ENCODE assay signal across 10 cellular contexts in the genomic region with DNA sequence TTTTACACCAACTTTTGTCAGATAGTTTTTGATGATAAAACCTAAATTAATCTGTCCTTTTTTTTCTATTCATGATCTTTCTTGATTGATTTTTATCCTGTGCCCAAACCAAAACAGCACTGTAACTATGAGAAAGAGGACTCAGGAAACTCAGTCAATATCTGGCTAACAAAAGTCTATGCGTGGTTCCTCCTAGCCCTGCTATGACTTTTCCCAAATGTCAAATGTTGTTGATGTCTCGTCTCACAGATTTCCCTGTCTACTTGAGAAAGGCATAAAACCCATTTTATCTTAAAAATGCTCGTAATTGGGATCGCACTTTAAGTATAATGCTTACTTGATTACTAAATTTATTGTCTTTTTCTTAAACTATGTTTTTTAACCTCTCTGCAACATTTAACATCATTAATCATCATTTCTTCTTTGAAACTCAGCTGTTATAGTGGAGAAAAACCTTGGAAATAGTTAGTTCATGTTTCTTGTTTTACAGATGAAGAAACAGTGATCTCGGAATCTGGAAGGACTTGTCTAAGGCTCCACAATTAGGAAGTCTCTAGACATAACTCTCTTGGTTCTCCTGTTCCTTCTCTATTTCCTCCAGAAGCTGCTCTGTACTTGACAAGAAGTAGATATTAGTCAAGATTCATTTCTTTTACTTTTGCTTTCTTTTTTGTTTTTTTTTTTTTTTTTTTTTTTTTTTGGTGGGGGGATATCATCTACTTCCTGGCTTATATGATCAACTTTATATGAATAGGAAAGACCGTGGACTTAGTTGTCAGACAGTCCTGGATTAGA. TPM values are rescaled to one million over a fixed set of nuclear protein-coding genes. Genes with fewer than 3 reads are reported as not detected.
DNase-seq lines count a peak whose midpoint lies in the region; ATAC-seq and TF ChIP-seq lines count a peak whose summit lies in the region.
"Had no signal": no experiment of that assay in that cellular context is flagged by ENCODE, and none has a peak within 500 bp of the region (broad histone marks: within the 10 kb centered on the region; RNA-seq: fewer than 3 reads in every experiment).

No MANE protein-coding gene starts in this region.

- H4K20me1 ChIP-seq in mammary epithelial cell (ENCODE audit: insufficient read depth, low read length) = no peaks in the 10 kb centered on the region

- H3K9ac ChIP-seq in mammary epithelial cell (ENCODE audit: insufficient read depth, low read length) = no peak overlapping the region

- H3K27ac Mint-ChIP-seq in activated CD8-positive, alpha-beta T cell treated with anti-CD3 and anti-CD28 coated beads for 36 hours = peak overlapping the region; percentile 97

- no peak for TF ChIP-seq CTCF in activated CD8-positive, alpha-beta T cell treated with anti-CD3 and anti-CD28 coated beads for 36 hours (IDR thresholded peaks at IDR 0.05)
- TF ChIP-seq CTCF in neutrophil (IDR thresholded peaks at IDR 0.05) = no peak
- TF ChIP-seq CTCF in mammary epithelial cell (conservative IDR thresholded peaks at IDR 0.05 in 1 of 2, IDR thresholded peaks at IDR 0.05 in 1 of 2; ENCODE audit: extremely low read depth in 1 of 2, insufficient read depth in 1 of 2, low read depth in 1 of 2, low read length in 2 of 2) = no peak
- no peak for TF ChIP-seq CTCF in brain microvascular endothelial cell (IDR thresholded peaks at IDR 0.05; ENCODE audit: low read depth, low read length, missing control alignments)

- H3K4me3 ChIP-seq in neutrophil (ENCODE audit: low read depth in 1 of 2, low read length in 1 of 2) = no peak overlapping the region
- no peak overlapping the region for H3K4me3 ChIP-seq in mammary epithelial cell (replicated peaks in 1 of 3; ENCODE audit: insufficient read depth in 1 of 3, low read depth in 2 of 3, low read length in 3 of 3)
- H3K4me3 ChIP-seq in brain microvascular endothelial cell (ENCODE audit: low read depth, low read length) = no peak overlapping the region
- H3K4me3 ChIP-seq: stomach had no signal

- BruUV-seq in mammary epithelial cell (replicated peaks; lab: Mats Ljungman, UMichigan) = no TSS peak

- H3K27ac ChIP-seq in neutrophil = peak overlapping the region; percentile 71
- H3K27ac ChIP-seq in mammary epithelial cell (ENCODE audit: insufficient read depth, low read depth, low read length) = no peak overlapping the region
- no peak overlapping the region for H3K27ac ChIP-seq in brain microvascular endothelial cell

- H3K79me2 ChIP-seq in mammary epithelial cell (ENCODE audit: insufficient read depth, low read length) = no peaks in the 10 kb centered on the region

- H3K36me3 ChIP-seq in neutrophil (no peaks in the 10 kb centered on the region), mammary epithelial cell (ENCODE audit: insufficient read depth, low read length) (no peaks in the 10 kb centered on the region), brain microvascular endothelial cell (replicated peaks) (no peaks in the 10 kb centered on the region)
- H3K36me3 ChIP-seq: stomach had no signal

- no peak for DNase-seq in activated CD8-positive, alpha-beta T cell treated with anti-CD3 and anti-CD28 coated beads for 36 hours
- no peak for DNase-seq in mammary epithelial cell
- no peak for DNase-seq in brain microvascular endothelial cell
- no peak for DNase-seq in NCI-H146 (lab: John Stamatoyannopoulos, UW)
- DNase-seq: dermis blood vessel endothelial cell, stomach had no signal

- no peak overlapping the region for H2AFZ ChIP-seq in mammary epithelial cell (ENCODE audit: low read depth, low read length)

- dilution Hi-C loops in mammary epithelial cell (cut with HindIII; ENCODE audit: low sequenced_read_pairs) = no loop called here

- H3K36me3 Mint-ChIP-seq in activated CD8-positive, alpha-beta T cell treated with anti-CD3 and anti-CD28 coated beads for 36 hours (ENCODE audit: low read depth) = peaks cover 19% of the 10 kb centered on the region

- intact Hi-C loops in activated CD8-positive, alpha-beta T cell treated with anti-CD3 and anti-CD28 coated beads for 36 hours (cut with micrococcal nuclease) = loop anchor here (5.0 kb wide), 1 partner anchor 55 kb away; no protein-coding TSS in a partner anchor
- intact Hi-C loops in mammary epithelial cell (cut with micrococcal nuclease) = no loop called here

- H3K27me3 ChIP-seq in neutrophil (no peaks in the 10 kb centered on the region), mammary epithelial cell (ENCODE audit: insufficient read depth, low read length) (no peaks in the 10 kb centered on the region), brain microvascular endothelial cell (replicated peaks) (no peaks in the 10 kb centered on the region)
- H3K27me3 ChIP-seq: stomach had no signal

- CTCF ChIA-PET in activated CD8-positive, alpha-beta T cell treated with anti-CD3 and anti-CD28 coated beads for 36 hours (lab: Charles Lee) = interaction anchor here (1.3 kb wide), 1 partner anchor 69 kb away, joined by 3 read pairs; no protein-coding TSS in a partner anchor
- CTCF ChIA-PET in mammary epithelial cell (lab: Charles Lee; ENCODE audit: low non-redundant PET) = no interaction called here

- H3K9me3 ChIP-seq in neutrophil (no peaks in the 10 kb centered on the region), mammary epithelial cell (replicated peaks; ENCODE audit: insufficient read depth, low read length) (no peaks in the 10 kb centered on the region)
- H3K9me3 ChIP-seq: stomach had no signal

- in situ Hi-C loops in mammary epithelial cell (cut with MboI; ENCODE audit: low sequenced_read_pairs in 2 of 2) (no loop called here), brain microvascular endothelial cell (cut with HindIII; ENCODE audit: low pct_ligation_motif_present, low sequenced_read_pairs) (no loop called here)

- peak overlapping the region; percentile 62 for H3K4me3 Mint-ChIP-seq in activated CD8-positive, alpha-beta T cell treated with anti-CD3 and anti-CD28 coated beads for 36 hours

- H3K4me1 Mint-ChIP-seq in activated CD8-positive, alpha-beta T cell treated with anti-CD3 and anti-CD28 coated beads for 36 hours (ENCODE audit: low read depth) = peaks cover 73% of the 10 kb centered on the region

- WGBS in mammary epithelial cell (ENCODE audit: low coverage, missing lambda C conversion rate) = 78% methylated on average over 6 of the region's 6 CpGs

- peaks cover 2% of the 10 kb centered on the region for H3K9me3 Mint-ChIP-seq in activated CD8-positive, alpha-beta T cell treated with anti-CD3 and anti-CD28 coated beads for 36 hours

- H3K4me2 ChIP-seq in mammary epithelial cell (ENCODE audit: insufficient read depth, low read depth, low read length) = no peak overlapping the region

- POLR2A ChIA-PET in activated CD8-positive, alpha-beta T cell treated with anti-CD3 and anti-CD28 coated beads for 36 hours (lab: Charles Lee) = interaction anchor here (1.9 kb wide), 1 partner anchor 69 kb away, joined by 6 read pairs; no protein-coding TSS in a partner anchor

- ATAC-seq in GM18511 (IDR thresholded peaks at IDR 0.05; ENCODE audit: unreplicated experiment) (peak; percentile 82), HG02798 (IDR thresholded peaks at IDR 0.05; ENCODE audit: poor library complexity, unreplicated experiment) (peak; percentile 34)
- ATAC-seq in activated CD8-positive, alpha-beta T cell treated with anti-CD3 and anti-CD28 coated beads for 36 hours = peak; percentile 41

- H3K4me1 ChIP-seq in neutrophil (ENCODE audit: control insufficient read depth in 1 of 2, insufficient read depth in 1 of 2, low read depth in 1 of 2, low read length in 1 of 2) (peaks cover 22 to 23% of the 10 kb centered on the region in 2 experiments), mammary epithelial cell (ENCODE audit: insufficient read depth, low read length) (no peaks in the 10 kb centered on the region)
- H3K4me1 ChIP-seq: stomach had no signal

- H3K27me3 Mint-ChIP-seq in activated CD8-positive, alpha-beta T cell treated with anti-CD3 and anti-CD28 coated beads for 36 hours = no peaks in the 10 kb centered on the region

RNA-seq across cellular contexts. Expression of a gene that starts 26.2 kb away (rescaled TPM):
- total RNA-seq in activated CD8-positive, alpha-beta T cell treated with anti-CD3 and anti-CD28 coated beads for 36 hours = 100 to 1,000 TPM; 475 to 499 TPM
- total RNA-seq in mammary epithelial cell = under 1 TPM in 1 of 2 donors, not detected in 1; under 0.01 TPM
- not detected for polyA plus RNA-seq in mammary epithelial cell
- not detected for polyA minus RNA-seq in mammary epithelial cell
- total RNA-seq: dermis blood vessel endothelial cell, NCI-H460 had no signal

Comparison
In these comparisons a context has a peak if more than half of its experiments do, and no peak if none do; other contexts are left out.
1. RNA of a gene that starts 26.2 kb away (total RNA-seq): 475 to 499 TPM in activated CD8-positive, alpha-beta T cell treated with anti-CD3 and anti-CD28 coated beads for 36 hours; under 0.01 TPM in mammary epithelial cell; every median in the first group is over 100 times any median in the second.
2. Peak in every context shown above with its lines, with median percentiles within 50 percentile points of each other: ATAC-seq.